In the genomic region with DNA sequence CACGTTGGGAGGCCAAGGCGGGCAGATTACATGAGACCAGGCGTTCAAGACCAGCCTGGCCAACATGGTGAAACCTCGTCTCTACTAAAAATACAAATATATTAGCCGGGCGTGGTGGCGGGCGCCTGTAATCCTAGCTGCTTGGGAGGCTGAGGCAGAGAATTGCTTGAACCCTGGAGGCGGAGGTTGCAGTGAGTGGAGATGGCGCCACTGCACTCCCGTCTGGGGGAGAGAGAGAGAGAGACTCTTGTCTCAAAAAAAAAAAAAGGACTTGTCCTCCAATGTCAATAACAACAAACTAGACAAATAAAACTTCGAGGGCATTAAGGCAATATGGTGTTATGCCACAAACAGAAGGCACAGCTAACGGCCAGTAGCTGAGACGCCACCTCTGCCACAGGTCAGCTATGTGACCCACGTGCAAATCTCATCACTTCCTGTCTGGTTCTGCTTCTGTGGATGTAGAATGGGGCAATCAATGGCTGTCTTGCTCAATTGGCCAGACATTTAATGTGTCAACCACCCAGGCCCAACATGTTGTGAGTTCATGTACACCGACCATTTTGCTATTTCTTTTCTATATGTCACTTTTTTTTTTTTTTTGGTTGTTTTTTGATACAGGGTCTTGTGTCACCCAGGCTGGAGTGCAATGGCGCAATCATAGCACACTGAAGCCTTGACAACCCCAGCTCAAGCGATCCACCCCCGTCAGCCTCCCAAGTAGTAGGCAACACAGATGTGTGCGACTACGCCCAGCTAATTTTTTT, we compare ENCODE assay signal across 1 cellular context.
TF ChIP-seq lines count a peak whose summit lies in the region.

No MANE protein-coding gene starts in this region.

TF ChIP-seq in A549, 52 proteins besides CTCF, POLR2A, EP300 and RAD21 (continued from another document):
- TF ChIP-seq, protein P1, sequence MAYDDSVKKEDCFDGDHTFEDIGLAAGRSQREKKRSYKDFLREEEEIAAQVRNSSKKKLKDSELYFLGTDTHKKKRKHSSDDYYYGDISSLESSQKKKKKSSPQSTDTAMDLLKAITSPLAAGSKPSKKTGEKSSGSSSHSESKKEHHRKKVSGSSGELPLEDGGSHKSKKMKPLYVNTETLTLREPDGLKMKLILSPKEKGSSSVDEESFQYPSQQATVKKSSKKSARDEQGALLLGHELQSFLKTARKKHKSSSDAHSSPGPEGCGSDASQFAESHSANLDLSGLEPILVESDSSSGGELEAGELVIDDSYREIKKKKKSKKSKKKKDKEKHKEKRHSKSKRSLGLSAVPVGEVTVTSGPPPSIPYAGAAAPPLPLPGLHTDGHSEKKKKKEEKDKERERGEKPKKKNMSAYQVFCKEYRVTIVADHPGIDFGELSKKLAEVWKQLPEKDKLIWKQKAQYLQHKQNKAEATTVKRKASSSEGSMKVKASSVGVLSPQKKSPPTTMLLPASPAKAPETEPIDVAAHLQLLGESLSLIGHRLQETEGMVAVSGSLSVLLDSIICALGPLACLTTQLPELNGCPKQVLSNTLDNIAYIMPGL (CRISPR knock-in tag; IDR thresholded peaks at IDR 0.05; ENCODE audit: borderline replicate concordance), result peak; percentile 41; the same call in 1 of the 2 replicates
- TF ChIP-seq CHD2 (IDR thresholded peaks at IDR 0.05; ENCODE audit: low read length, partially characterized antibody) (no peak), FOSB (CRISPR knock-in tag; IDR thresholded peaks at IDR 0.05) (peak; percentile 74; the same call in 1 of the 2 replicates), BHLHE40 (IDR thresholded peaks at IDR 0.05; ENCODE audit: low read depth, low read length) (peak; percentile 36; the same call in 1 of the 2 replicates), CEBPB (IDR thresholded peaks at IDR 0.05) (peak; percentile 52 to 84; a peak in 3 of 4 replicates), PHF8 (IDR thresholded peaks at IDR 0.05; ENCODE audit: borderline replicate concordance, low read depth) (peak; percentile 10; the same call in 1 of the 2 replicates)
- TF ChIP-seq, protein P2, sequence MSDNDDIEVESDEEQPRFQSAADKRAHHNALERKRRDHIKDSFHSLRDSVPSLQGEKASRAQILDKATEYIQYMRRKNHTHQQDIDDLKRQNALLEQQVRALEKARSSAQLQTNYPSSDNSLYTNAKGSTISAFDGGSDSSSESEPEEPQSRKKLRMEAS (IDR thresholded peaks at IDR 0.05), result peak; percentile 67
- TF ChIP-seq, protein P3, sequence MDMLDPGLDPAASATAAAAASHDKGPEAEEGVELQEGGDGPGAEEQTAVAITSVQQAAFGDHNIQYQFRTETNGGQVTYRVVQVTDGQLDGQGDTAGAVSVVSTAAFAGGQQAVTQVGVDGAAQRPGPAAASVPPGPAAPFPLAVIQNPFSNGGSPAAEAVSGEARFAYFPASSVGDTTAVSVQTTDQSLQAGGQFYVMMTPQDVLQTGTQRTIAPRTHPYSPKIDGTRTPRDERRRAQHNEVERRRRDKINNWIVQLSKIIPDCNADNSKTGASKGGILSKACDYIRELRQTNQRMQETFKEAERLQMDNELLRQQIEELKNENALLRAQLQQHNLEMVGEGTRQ (IDR thresholded peaks at IDR 0.05), result 0 out of 2 replicates have a peak, but pooled peaks have one; percentile 13
